In genomic region chr6:45155341-45155894, GRCh38 we compare ENCODE assay signal across 15 cellular contexts.
DNase-seq lines count a peak whose midpoint lies in the region; ATAC-seq lines count a peak whose summit lies in the region.
"Had no signal": no experiment of that assay in that cellular context is flagged by ENCODE, and none has a peak within 500 bp of the region (broad histone marks: within the 10 kb centered on the region; RNA-seq: fewer than 3 reads in every experiment).

No MANE protein-coding gene starts in this region.

- no peak for ATAC-seq in naive thymus-derived CD8-positive, alpha-beta T cell

- intact Hi-C loops in cardiac septum (cut with DNase I) = no loop called here

- no peak overlapping the region for H3K4me3 Mint-ChIP-seq in activated naive CD4-positive, alpha-beta T cell treated with anti-CD3 and anti-CD28 coated beads, Interleukin-2, amount 10 ng/mL, durations not matched to agents 7 days and 5 days
- H3K4me3 Mint-ChIP-seq in activated naive CD8-positive, alpha-beta T cell = no peak overlapping the region
- H3K4me3 Mint-ChIP-seq in naive thymus-derived CD8-positive, alpha-beta T cell = peak overlapping the region in 5 of 10 donors; percentile 6 to 54 (median 30)
- H3K4me3 Mint-ChIP-seq: CD14-positive monocyte, H9 had no signal

- peak overlapping the region; percentile 81 for H3K27ac Mint-ChIP-seq in activated naive CD4-positive, alpha-beta T cell treated with anti-CD3 and anti-CD28 coated beads, Interleukin-2, amount 10 ng/mL, durations not matched to agents 7 days and 5 days
- H3K27ac Mint-ChIP-seq in activated naive CD8-positive, alpha-beta T cell = peak overlapping the region; percentile 82
- peak overlapping the region; percentile 34 to 94 (median 78) for H3K27ac Mint-ChIP-seq in naive thymus-derived CD8-positive, alpha-beta T cell
- H3K27ac Mint-ChIP-seq: CD14-positive monocyte had no signal

- H3K27ac ChIP-seq in KOPT-K1 (ENCODE audit: low read depth, low read length, poor library complexity, severe bottlenecking) = peak overlapping the region; percentile 87

- peaks cover 15% of the 10 kb centered on the region; the same call in 1 of the 2 replicates for H3K36me3 ChIP-seq in KOPT-K1 (ENCODE audit: insufficient read depth, low read length)

- peaks cover 15% of the 10 kb centered on the region for H3K9me3 Mint-ChIP-seq in activated naive CD4-positive, alpha-beta T cell treated with anti-CD3 and anti-CD28 coated beads, Interleukin-2, amount 10 ng/mL, durations not matched to agents 7 days and 5 days
- no peaks in the 10 kb centered on the region for H3K9me3 Mint-ChIP-seq in activated naive CD8-positive, alpha-beta T cell (ENCODE audit: low read depth)
- H3K9me3 Mint-ChIP-seq in naive thymus-derived CD8-positive, alpha-beta T cell = peaks cover 0 to 1% (median 0%) of the 10 kb centered on the region in 9 donors
- H3K9me3 Mint-ChIP-seq: H9 had no signal

- H3K36me3 Mint-ChIP-seq in activated naive CD4-positive, alpha-beta T cell treated with anti-CD3 and anti-CD28 coated beads, Interleukin-2, amount 10 ng/mL, durations not matched to agents 7 days and 5 days = peaks cover 15% of the 10 kb centered on the region
- H3K36me3 Mint-ChIP-seq in activated naive CD8-positive, alpha-beta T cell = peaks cover 2% of the 10 kb centered on the region
- peaks cover 0 to 10% (median 4%) of the 10 kb centered on the region in 3 donors for H3K36me3 Mint-ChIP-seq in naive thymus-derived CD8-positive, alpha-beta T cell
- H3K36me3 Mint-ChIP-seq: CD14-positive monocyte had no signal

- DNase-seq in activated naive CD4-positive, alpha-beta T cell treated with anti-CD3 and anti-CD28 coated beads, Interleukin-2, amount 10 ng/mL, durations not matched to agents 7 days and 5 days = no peak
- DNase-seq in activated naive CD4-positive, alpha-beta T cell treated with anti-CD3 and anti-CD28 coated beads, Interleukin-2, amount 50 U/mL, for 16 hours = no peak
- DNase-seq in naive thymus-derived CD8-positive, alpha-beta T cell = no peak
- DNase-seq in inferior parietal cortex (ENCODE audit: extremely low spot score) (no peak), cardiac septum (ENCODE audit: low spot score) (no peak)
- DNase-seq: ACHN, AML-193, H9, NCI-H1105 treated with DMSO at 0.1 percent for 48 hours, NCI-H187 treated with DMSO at 0.1 percent for 48 hours, NCI-H526 treated with DMSO at 0.1 percent for 48 hours, SHP77 treated with DMSO at 0.1 percent for 48 hours had no signal

- CTCF ChIA-PET in activated naive CD4-positive, alpha-beta T cell treated with anti-CD3 and anti-CD28 coated beads, Interleukin-2, amount 10 ng/mL, durations not matched to agents 7 days and 5 days (lab: Charles Lee) = interaction anchor here (1.2 to 1.5 kb wide), 3 partner anchors 30 to 155 kb away, joined by 3 to 5 read pairs (median 4); no protein-coding TSS in a partner anchor

- H3K27me3 Mint-ChIP-seq in activated naive CD4-positive, alpha-beta T cell treated with anti-CD3 and anti-CD28 coated beads, Interleukin-2, amount 10 ng/mL, durations not matched to agents 7 days and 5 days = no peaks in the 10 kb centered on the region
- H3K27me3 Mint-ChIP-seq in activated naive CD8-positive, alpha-beta T cell = no peaks in the 10 kb centered on the region
- no peaks in the 10 kb centered on the region for H3K27me3 Mint-ChIP-seq in naive thymus-derived CD8-positive, alpha-beta T cell

- H3K9me3 ChIP-seq in KOPT-K1 (ENCODE audit: insufficient read depth, low read length, poor library complexity, severe bottlenecking) = peaks cover 31% of the 10 kb centered on the region

- POLR2A ChIA-PET in naive thymus-derived CD8-positive, alpha-beta T cell (lab: Charles Lee) = interaction anchor here (0.8 to 1.7 kb wide), 5 partner anchors 18 to 223 kb away, joined by 3 to 7 read pairs (median 4); partner anchors contain the start of gene SUPT3H

- peaks cover 27% of the 10 kb centered on the region for H3K4me1 Mint-ChIP-seq in activated naive CD4-positive, alpha-beta T cell treated with anti-CD3 and anti-CD28 coated beads, Interleukin-2, amount 10 ng/mL, durations not matched to agents 7 days and 5 days
- peaks cover 31% of the 10 kb centered on the region for H3K4me1 Mint-ChIP-seq in activated naive CD8-positive, alpha-beta T cell (ENCODE audit: low read depth)
- peaks cover 15 to 44% (median 29%) of the 10 kb centered on the region in 4 donors for H3K4me1 Mint-ChIP-seq in naive thymus-derived CD8-positive, alpha-beta T cell
- H3K4me1 Mint-ChIP-seq: CD14-positive monocyte had no signal
